In genomic region chr19:51107406-51108065, GRCh38 we compare ENCODE assay signal across 8 cellular contexts. TPM values are rescaled to one million over a fixed set of nuclear protein-coding genes. Genes with fewer than 3 reads are reported as not detected.
A peak's percentile ranks its signal among the peaks of the same experiment; 100 is the strongest.
DNase-seq lines count a peak whose midpoint lies in the region; ATAC-seq and TF ChIP-seq lines count a peak whose summit lies in the region.

No MANE protein-coding gene starts in this region.

- ATAC-seq in HG02678 (IDR thresholded peaks at IDR 0.05; ENCODE audit: unreplicated experiment) (peak; percentile 6), right cardiac atrium (peak; percentile 3 to 20), GM21619 (IDR thresholded peaks at IDR 0.05; ENCODE audit: unreplicated experiment) (no peak), HG03520 (IDR thresholded peaks at IDR 0.05; ENCODE audit: unreplicated experiment) (no peak)
- ATAC-seq in activated CD8-positive, alpha-beta T cell treated with anti-CD3 and anti-CD28 coated beads for 36 hours, result peak; percentile 12

- H3K27ac Mint-ChIP-seq in activated CD8-positive, alpha-beta T cell treated with anti-CD3 and anti-CD28 coated beads for 36 hours, result peak overlapping the region; percentile 94

- 17% methylated on average over 18 of the region's 18 CpGs for WGBS in right cardiac atrium
- 25% methylated on average over 18 of the region's 18 CpGs for WGBS in smooth muscle cell (ENCODE audit: low lambda C conversion rate)

- H3F3A ChIP-seq in smooth muscle cell (ENCODE audit: low read depth), result no peaks in the 10 kb centered on the region

- H3K27ac ChIP-seq in C4-2B (peak overlapping the region; percentile 66), right cardiac atrium (ENCODE audit: low read length) (peak overlapping the region; percentile 71), smooth muscle cell (ENCODE audit: low read depth) (peak overlapping the region; percentile 60)

- H3K4me1 ChIP-seq in right cardiac atrium (ENCODE audit: control insufficient read depth, insufficient read depth, low read length) (peaks cover 3% of the 10 kb centered on the region), smooth muscle cell (ENCODE audit: low read depth) (peaks cover 5% of the 10 kb centered on the region)

- H3K27me3 ChIP-seq in right cardiac atrium (ENCODE audit: control insufficient read depth, insufficient read depth), result no peaks in the 10 kb centered on the region
- H3K27me3 ChIP-seq in smooth muscle cell (ENCODE audit: low read depth), result no peaks in the 10 kb centered on the region

- intact Hi-C loops in activated CD8-positive, alpha-beta T cell treated with anti-CD3 and anti-CD28 coated beads for 36 hours (cut with micrococcal nuclease), result no loop called here
- intact Hi-C loops in right cardiac atrium (cut with DNase I), result no loop called here

- POLR2A ChIA-PET in activated CD8-positive, alpha-beta T cell treated with anti-CD3 and anti-CD28 coated beads for 36 hours (lab: Charles Lee), result no interaction called here

- H3K4me1 Mint-ChIP-seq in activated CD8-positive, alpha-beta T cell treated with anti-CD3 and anti-CD28 coated beads for 36 hours (ENCODE audit: low read depth), result peaks cover 33% of the 10 kb centered on the region

- H3K4me3 ChIP-seq in right cardiac atrium (ENCODE audit: low read length), result peak overlapping the region; percentile 87
- peak overlapping the region; percentile 72 for H3K4me3 ChIP-seq in smooth muscle cell

- no peaks in the 10 kb centered on the region for H3K9me3 ChIP-seq in right cardiac atrium (ENCODE audit: control insufficient read depth, low read length)
- no peaks in the 10 kb centered on the region for H3K9me3 ChIP-seq in smooth muscle cell (replicated peaks; ENCODE audit: low read depth)

- H3K4me3 Mint-ChIP-seq in activated CD8-positive, alpha-beta T cell treated with anti-CD3 and anti-CD28 coated beads for 36 hours, result peak overlapping the region; percentile 81

- peaks cover 18% of the 10 kb centered on the region for H3K36me3 Mint-ChIP-seq in activated CD8-positive, alpha-beta T cell treated with anti-CD3 and anti-CD28 coated beads for 36 hours (ENCODE audit: low read depth)

- H3K79me2 ChIP-seq in smooth muscle cell (ENCODE audit: low read depth), result peaks cover 12% of the 10 kb centered on the region

- peak overlapping the region; percentile 90 for H3K4me2 ChIP-seq in smooth muscle cell

- H3K9ac ChIP-seq in smooth muscle cell (ENCODE audit: low read depth), result peak overlapping the region; percentile 78

- CTCF ChIA-PET in activated CD8-positive, alpha-beta T cell treated with anti-CD3 and anti-CD28 coated beads for 36 hours (lab: Charles Lee), result interaction anchor here (1.7 kb wide), 1 partner anchor 11 kb away, joined by 5 read pairs; no protein-coding TSS in a partner anchor

- no peaks in the 10 kb centered on the region for H3K36me3 ChIP-seq in smooth muscle cell (ENCODE audit: low read depth)

- no peaks in the 10 kb centered on the region for H3K9me3 Mint-ChIP-seq in activated CD8-positive, alpha-beta T cell treated with anti-CD3 and anti-CD28 coated beads for 36 hours

- H2AFZ ChIP-seq in smooth muscle cell (ENCODE audit: low read depth), result peak overlapping the region; percentile 56

- H3K27me3 Mint-ChIP-seq in activated CD8-positive, alpha-beta T cell treated with anti-CD3 and anti-CD28 coated beads for 36 hours, result no peaks in the 10 kb centered on the region

- peak; percentile 55 for DNase-seq in activated CD8-positive, alpha-beta T cell treated with anti-CD3 and anti-CD28 coated beads for 36 hours
- DNase-seq in right cardiac atrium (no peak), smooth muscle cell (lab: John Stamatoyannopoulos, UW; ENCODE audit: unreplicated experiment) (no peak), NCI-H128 (lab: John Stamatoyannopoulos, UW; ENCODE audit: unreplicated experiment) (no peak)

- H4K20me1 ChIP-seq in smooth muscle cell (ENCODE audit: low read depth), result peaks cover 6% of the 10 kb centered on the region

- TF ChIP-seq CTCF in C4-2B (conservative IDR thresholded peaks at IDR 0.05) (no peak), smooth muscle cell (IDR thresholded peaks at IDR 0.05; ENCODE audit: borderline replicate concordance, insufficient read depth, poor library complexity, severe bottlenecking) (no peak)
- no peak for TF ChIP-seq CTCF in activated CD8-positive, alpha-beta T cell treated with anti-CD3 and anti-CD28 coated beads for 36 hours (IDR thresholded peaks at IDR 0.05)

RNA-seq across cellular contexts. Expression of gene CTU1, which starts 0.7 kb away (rescaled TPM):
- total RNA-seq in activated CD8-positive, alpha-beta T cell treated with anti-CD3 and anti-CD28 coated beads for 36 hours, result 10 to 100 TPM; 10.6 to 11.1 TPM
- total RNA-seq in right cardiac atrium (1 to 10 TPM; 4.2 to 5.3 (median 4.4) TPM), smooth muscle cell (4.7 and 5.1 TPM in 2 replicates)
- polyA plus RNA-seq in right cardiac atrium (2.0 TPM), smooth muscle cell (9.8 and 11.2 TPM in 2 replicates)

RNA-seq across cellular contexts. Expression of gene SIGLEC9, which starts 17.2 kb away (rescaled TPM):
- under 1 TPM; 0.40 to 0.65 TPM for total RNA-seq in activated CD8-positive, alpha-beta T cell treated with anti-CD3 and anti-CD28 coated beads for 36 hours
- total RNA-seq in right cardiac atrium (1 to 10 TPM; 2.9 to 6.0 (median 4.7) TPM), smooth muscle cell (not detected in 2 replicates)
- polyA plus RNA-seq in right cardiac atrium (1.2 TPM), smooth muscle cell (not detected in 2 replicates)

RNA-seq across cellular contexts. Expression of gene KLK14, which starts 24.8 kb away (rescaled TPM):
- under 1 TPM; 0.32 to 0.43 TPM for total RNA-seq in activated CD8-positive, alpha-beta T cell treated with anti-CD3 and anti-CD28 coated beads for 36 hours
- total RNA-seq in right cardiac atrium, result 1 to 10 TPM in 1 of 4 donors, under 1 TPM in 1, not detected in 2; 0.31 to 1.0 TPM
- polyA plus RNA-seq in right cardiac atrium, result not detected
- 5.5 and 12.3 TPM in 2 replicates for total RNA-seq in smooth muscle cell
- 2.0 and 7.7 TPM in 2 replicates for polyA plus RNA-seq in smooth muscle cell

RNA-seq across cellular contexts. Expression of gene SIGLEC7, which starts 34.6 kb away (rescaled TPM):
- not detected for total RNA-seq in activated CD8-positive, alpha-beta T cell treated with anti-CD3 and anti-CD28 coated beads for 36 hours
- total RNA-seq in right cardiac atrium (1 to 10 TPM; 1.3 to 2.4 (median 2.0) TPM), smooth muscle cell (not detected in 2 replicates)
- polyA plus RNA-seq in right cardiac atrium (0.59 TPM), smooth muscle cell (not detected in 2 replicates)

RNA-seq across cellular contexts. Expression of gene KLK13, which starts 42.6 kb away (rescaled TPM):
- not detected for total RNA-seq in activated CD8-positive, alpha-beta T cell treated with anti-CD3 and anti-CD28 coated beads for 36 hours
- total RNA-seq in right cardiac atrium (not detected), smooth muscle cell (0.72 and 1.6 TPM in 2 replicates)
- polyA plus RNA-seq in right cardiac atrium (0.20 TPM), smooth muscle cell (0.19 and 1.3 TPM in 2 replicates)

Comparison
In these comparisons a context has a peak if more than half of its experiments do, and no peak if none do; other contexts are left out.
1. ATAC-seq: peak in HG02678 (single experiment), activated CD8-positive, alpha-beta T cell treated with anti-CD3 and anti-CD28 coated beads for 36 hours (single experiment) and right cardiac atrium (2 of 2); none in GM21619 (single experiment) and HG03520 (single experiment).
2. Peak in every context shown above with its lines, with median percentiles within 50 percentile points of each other: H3K27ac ChIP-seq.